8 cellular contexts compared by ENCODE assay signal in genomic region chr1:9721606-9722377, GRCh38.
DNase-seq lines count a peak whose midpoint lies in the region; ATAC-seq, FAIRE-seq and TF ChIP-seq lines count a peak whose summit lies in the region.

No MANE protein-coding gene starts in this region.

- H3K9ac ChIP-seq in OCI-LY3 (ENCODE audit: low read length) = no peak overlapping the region

- 27 to 60% methylated on average over 1 to 4 of the region's 29 CpGs for WGBS in gastroesophageal sphincter (ENCODE audit: low coverage in 1 of 2), 2 donors

- ATAC-seq in activated T-helper 17 cell treated with anti-CD3 and anti-CD28 coated beads, Interleukin-2, amount 50 U/mL, for 72 hours (replicated peaks) = no peak
- ATAC-seq in gastroesophageal sphincter (no peak), GM18907 (IDR thresholded peaks at IDR 0.05; ENCODE audit: unreplicated experiment) (no peak)

- peak; percentile 44 for TF ChIP-seq CTCF in OCI-LY3 (IDR thresholded peaks at IDR 0.05; ENCODE audit: low read depth, low read length)
- TF ChIP-seq CTCF in gastroesophageal sphincter (IDR thresholded peaks at IDR 0.05) = peak in 3 of 4 experiments; percentile 34 to 77 (median 54)

- peaks cover 62% of the 10 kb centered on the region for H3K36me3 ChIP-seq in OCI-LY3 (replicated peaks; ENCODE audit: low read depth, low read length)
- peaks cover 0 to 91% of the 10 kb centered on the region in 2 donors for H3K36me3 ChIP-seq in gastroesophageal sphincter

- H3K4me3 Mint-ChIP-seq in activated T-helper 17 cell treated with anti-CD3 and anti-CD28 coated beads, Interleukin-2, amount 50 U/mL, for 72 hours = peak overlapping the region; percentile 29

- H3K4me3 ChIP-seq in OCI-LY3 (ENCODE audit: low read length) = no peak overlapping the region
- no peak overlapping the region for H3K4me3 ChIP-seq in gastroesophageal sphincter

- H3K4me2 ChIP-seq in OCI-LY3 (ENCODE audit: low read length) = no peak overlapping the region

- peaks cover 21% of the 10 kb centered on the region for H3K4me1 ChIP-seq in OCI-LY3 (ENCODE audit: low read length)
- peaks cover 0 to 24% (median 0%) of the 10 kb centered on the region in 3 donors for H3K4me1 ChIP-seq in gastroesophageal sphincter

- H3K9me3 ChIP-seq in OCI-LY3 (ENCODE audit: insufficient read depth, low read length) = no peaks in the 10 kb centered on the region
- H3K9me3 ChIP-seq in gastroesophageal sphincter = peaks cover 0 to 12% (median 0%) of the 10 kb centered on the region in 3 donors

- no peak overlapping the region for H2AFZ ChIP-seq in OCI-LY3 (ENCODE audit: low read depth, low read length)

- peaks cover 9% of the 10 kb centered on the region for H3K4me1 Mint-ChIP-seq in activated T-helper 17 cell treated with anti-CD3 and anti-CD28 coated beads, Interleukin-2, amount 50 U/mL, for 72 hours

- no peaks in the 10 kb centered on the region for H4K20me1 ChIP-seq in OCI-LY3 (ENCODE audit: insufficient read depth, low read length)

- no peak overlapping the region for H3K27ac Mint-ChIP-seq in activated T-helper 17 cell treated with anti-CD3 and anti-CD28 coated beads, Interleukin-2, amount 50 U/mL, for 72 hours

- H3K79me2 ChIP-seq in OCI-LY3 (ENCODE audit: low read length) = peaks cover 4% of the 10 kb centered on the region; the same call in 1 of the 2 replicates

- no peaks in the 10 kb centered on the region for H3K27me3 Mint-ChIP-seq in activated T-helper 17 cell treated with anti-CD3 and anti-CD28 coated beads, Interleukin-2, amount 50 U/mL, for 72 hours

- H3K27me3 ChIP-seq in OCI-LY3 (ENCODE audit: low read depth, low read length) (no peaks in the 10 kb centered on the region), gastroesophageal sphincter (no peaks in the 10 kb centered on the region)

- no peak for TF ChIP-seq EP300 in gastroesophageal sphincter (IDR thresholded peaks at IDR 0.05)

- no peak for FAIRE-seq in GM12892 (lab: Jason Lieb, UNC)

- no peaks in the 10 kb centered on the region for H3K9me3 Mint-ChIP-seq in activated T-helper 17 cell treated with anti-CD3 and anti-CD28 coated beads, Interleukin-2, amount 50 U/mL, for 72 hours

- TF ChIP-seq POLR2A in GM12892 (IDR thresholded peaks at IDR 0.05; ENCODE audit: low read depth, low read length) (no peak), gastroesophageal sphincter (IDR thresholded peaks at IDR 0.05) (no peak)

- H3K36me3 Mint-ChIP-seq in activated T-helper 17 cell treated with anti-CD3 and anti-CD28 coated beads, Interleukin-2, amount 50 U/mL, for 72 hours (ENCODE audit: low read depth) = peaks cover 96% of the 10 kb centered on the region

- H3K27ac ChIP-seq in OCI-LY3 (ENCODE audit: low read length) (peak overlapping the region; percentile 49), gastroesophageal sphincter (no peak overlapping the region)

- peak; percentile 66 for DNase-seq in GM12892 (ENCODE audit: insufficient read length)
- DNase-seq in stimulated activated CD4-positive, alpha-beta T cell treated with anti-CD3 and anti-CD28 coated beads, Interleukin-1b, Interleukin-23, amount 100 ng/mL, for 24 hours (ENCODE audit: low read depth in 4 of 4, low spot score in 1 of 4) = peak; percentile 59 to 71 (median 64)
- DNase-seq in NCI-H226 = no peak
- DNase-seq in middle frontal gyrus (ENCODE audit: extremely low spot score, low spot score) = no peak

Comparison
In these comparisons a context has a peak if more than half of its experiments do, and no peak if none do; other contexts are left out.
1. DNase-seq: peak in GM12892 (single experiment) and stimulated activated CD4-positive, alpha-beta T cell treated with anti-CD3 and anti-CD28 coated beads, Interleukin-1b, Interleukin-23, amount 100 ng/mL, for 24 hours (4 of 4); none in NCI-H226 (single experiment) and middle frontal gyrus (single experiment).